8 cellular contexts compared by ENCODE assay signal in the genomic region with DNA sequence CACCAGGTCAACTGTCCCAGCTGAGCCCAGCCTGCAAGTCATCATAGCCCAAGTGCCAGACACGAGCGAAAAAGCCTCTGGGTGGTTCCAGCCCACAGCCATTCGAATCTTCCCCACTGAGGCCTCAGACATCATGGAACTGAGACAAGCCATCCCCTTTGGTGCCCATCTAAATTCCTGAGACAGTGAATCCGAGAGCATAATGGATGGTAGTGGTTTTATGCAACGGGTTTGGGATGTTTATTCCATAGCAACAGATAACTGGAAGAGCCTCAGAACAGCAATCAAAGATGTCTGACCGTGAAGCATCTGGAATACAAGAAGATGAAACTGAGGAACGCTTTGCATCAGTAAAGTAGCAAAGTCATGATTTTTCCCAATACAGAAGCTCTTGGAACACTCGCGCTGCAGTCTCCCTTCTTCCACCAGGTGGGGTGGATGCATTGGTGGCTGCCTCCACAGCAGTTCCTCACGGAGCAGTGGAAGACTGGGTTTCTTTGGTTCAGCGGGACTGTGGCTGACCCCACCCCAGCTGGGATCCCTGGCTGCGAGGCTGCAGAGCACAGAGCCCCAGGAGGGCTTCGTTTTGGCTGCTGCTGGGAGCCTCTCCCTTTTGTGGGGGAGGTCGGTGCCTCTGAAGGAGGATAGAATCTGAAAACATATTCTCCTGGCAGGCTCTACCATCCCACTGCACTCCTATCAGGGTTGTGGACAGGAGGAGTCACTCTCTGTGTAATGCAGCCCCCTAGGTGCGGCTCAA. TPM values are rescaled to one million over a fixed set of nuclear protein-coding genes. Genes with fewer than 3 reads are reported as not detected.
A peak's percentile ranks its signal among the peaks of the same experiment; 100 is the strongest.
DNase-seq lines count a peak whose midpoint lies in the region; ATAC-seq and TF ChIP-seq lines count a peak whose summit lies in the region.

No MANE protein-coding gene starts in this region.

- peak overlapping the region in 1 of 2 donors; percentile 45 for H3K9ac ChIP-seq in mucosa of rectum (ENCODE audit: low read depth in 1 of 2, low read length in 2 of 2)

- H3K27me3 ChIP-seq in ACC112 (ENCODE audit: insufficient read depth, low read length) = no peaks in the 10 kb centered on the region
- H3K27me3 ChIP-seq in mucosa of rectum (ENCODE audit: control insufficient read depth in 2 of 2, insufficient read depth in 2 of 2, low read length in 2 of 2) = no peaks in the 10 kb centered on the region

- no peak overlapping the region for H3K27ac Mint-ChIP-seq in endothelial cell (ENCODE audit: unreplicated experiment)
- no peak overlapping the region for H3K27ac Mint-ChIP-seq in stimulated activated naive CD8-positive, alpha-beta T cell treated with anti-CD3 and anti-CD28 coated beads, Interleukin-15, amount 100 ng/mL, for 72 hours

- H3K9me3 Mint-ChIP-seq in endothelial cell (ENCODE audit: unreplicated experiment) = no peaks in the 10 kb centered on the region
- H3K9me3 Mint-ChIP-seq in stimulated activated naive CD8-positive, alpha-beta T cell treated with anti-CD3 and anti-CD28 coated beads, Interleukin-15, amount 100 ng/mL, for 72 hours = no peaks in the 10 kb centered on the region

- H3K27ac ChIP-seq in ACC112 (ENCODE audit: low read depth, low read length) (no peak overlapping the region), mucosa of rectum (ENCODE audit: low read depth in 2 of 2, low read length in 2 of 2) (no peak overlapping the region)

- no peaks in the 10 kb centered on the region for H3K79me2 ChIP-seq in ACC112 (ENCODE audit: control insufficient read depth, insufficient read depth, low read length, unreplicated experiment)

- H3K4me1 ChIP-seq in ACC112 (ENCODE audit: control insufficient read depth, insufficient read depth, low read length, unreplicated experiment) (peaks cover 14% of the 10 kb centered on the region), mucosa of rectum (ENCODE audit: control insufficient read depth in 2 of 2, insufficient read depth in 2 of 2, low read length in 2 of 2) (peaks cover 0 to 4% of the 10 kb centered on the region in 2 donors)

- H3K36me3 ChIP-seq in ACC112 (ENCODE audit: insufficient read depth, low read length) (no peaks in the 10 kb centered on the region), mucosa of rectum (ENCODE audit: control insufficient read depth in 2 of 2, insufficient read depth in 2 of 2, low read length in 2 of 2) (no peaks in the 10 kb centered on the region)

- no peaks in the 10 kb centered on the region for H3K9me3 ChIP-seq in mucosa of rectum (ENCODE audit: control insufficient read depth in 2 of 2, low read length in 2 of 2)

- peak; percentile 57 for DNase-seq in NCI-H345 (lab: John Stamatoyannopoulos, UW)
- DNase-seq in activated CD8-positive, alpha-beta memory T cell treated with anti-CD3 and anti-CD28 coated beads for 1 hour (ENCODE audit: extremely low read depth in 1 of 2, low read depth in 1 of 2) = peak; percentile 2 to 11
- DNase-seq in endothelial cell (ENCODE audit: low spot score) = peak; percentile 70
- no peak for DNase-seq in stimulated activated naive CD8-positive, alpha-beta T cell treated with anti-CD3 and anti-CD28 coated beads, Interleukin-15, amount 100 ng/mL, for 72 hours

- no peaks in the 10 kb centered on the region for H3K36me3 Mint-ChIP-seq in endothelial cell (ENCODE audit: low read depth, unreplicated experiment)

- H3K27me3 Mint-ChIP-seq in endothelial cell (ENCODE audit: unreplicated experiment) = no peaks in the 10 kb centered on the region
- H3K27me3 Mint-ChIP-seq in stimulated activated naive CD8-positive, alpha-beta T cell treated with anti-CD3 and anti-CD28 coated beads, Interleukin-15, amount 100 ng/mL, for 72 hours = peaks cover 24% of the 10 kb centered on the region

- H3K4me3 Mint-ChIP-seq in endothelial cell (ENCODE audit: unreplicated experiment) = no peak overlapping the region
- peak overlapping the region in 1 of 2 donors; percentile 16 for H3K4me3 Mint-ChIP-seq in stimulated activated naive CD8-positive, alpha-beta T cell treated with anti-CD3 and anti-CD28 coated beads, Interleukin-15, amount 100 ng/mL, for 72 hours

- ATAC-seq in GM18502 (IDR thresholded peaks at IDR 0.05; ENCODE audit: poor library complexity, unreplicated experiment) (peak; percentile 52), GM18505 (IDR thresholded peaks at IDR 0.05; ENCODE audit: unreplicated experiment) (no peak)
- peak; percentile 59 for ATAC-seq in stimulated activated naive CD8-positive, alpha-beta T cell treated with anti-CD3 and anti-CD28 coated beads, Interleukin-15, amount 100 ng/mL, for 72 hours

- H2AFZ ChIP-seq in ACC112 (ENCODE audit: low read length, unreplicated experiment) = peak overlapping the region; percentile 98

- H3K4me3 ChIP-seq in ACC112 (ENCODE audit: low read depth, low read length) (peak overlapping the region; percentile 74), mucosa of rectum (ENCODE audit: low read length in 2 of 2) (peak overlapping the region; percentile 29 to 47)

- H3K4me1 Mint-ChIP-seq in endothelial cell (ENCODE audit: unreplicated experiment) = peaks cover 32% of the 10 kb centered on the region
- H3K4me1 Mint-ChIP-seq in stimulated activated naive CD8-positive, alpha-beta T cell treated with anti-CD3 and anti-CD28 coated beads, Interleukin-15, amount 100 ng/mL, for 72 hours = peaks cover 16% of the 10 kb centered on the region

- peak; percentile 67 for TF ChIP-seq CTCF in endothelial cell (IDR thresholded peaks at IDR 0.05; ENCODE audit: unreplicated experiment)

- TF ChIP-seq POLR2A in GM18505 (IDR thresholded peaks at IDR 0.05; ENCODE audit: borderline replicate concordance, extremely low read depth, insufficient read depth, insufficient read length) = no peak

RNA-seq across cellular contexts. Expression of a gene that starts 26.4 kb away (rescaled TPM):
- 43.4 TPM for total RNA-seq in endothelial cell (ENCODE audit: unreplicated experiment)

Comparison
In these comparisons a context has a peak if more than half of its experiments do, and no peak if none do; other contexts are left out.
1. DNase-seq: peak in NCI-H345 (single experiment), activated CD8-positive, alpha-beta memory T cell treated with anti-CD3 and anti-CD28 coated beads for 1 hour (2 of 2) and endothelial cell (single experiment); none in stimulated activated naive CD8-positive, alpha-beta T cell treated with anti-CD3 and anti-CD28 coated beads, Interleukin-15, amount 100 ng/mL, for 72 hours (0 of 2).